In genomic region chr17:38357488-38358123, GRCh38 we compare ENCODE assay signal across 18 cellular contexts. TPM values are rescaled to one million over a fixed set of nuclear protein-coding genes. Genes with fewer than 3 reads are reported as not detected.
A peak's percentile ranks its signal among the peaks of the same experiment; 100 is the strongest.
DNase-seq lines count a peak whose midpoint lies in the region; ATAC-seq lines count a peak whose summit lies in the region.
"Had no signal": no experiment of that assay in that cellular context is flagged by ENCODE, and none has a peak within 500 bp of the region (broad histone marks: within the 10 kb centered on the region; RNA-seq: fewer than 3 reads in every experiment).

No MANE protein-coding gene starts in this region.

- in situ Hi-C loops in GM23248 (cut with MboI), result no loop called here

- H3K27ac ChIP-seq in GM23248 (no peak overlapping the region), skeletal muscle tissue (ENCODE audit: low read depth, low read length) (peak overlapping the region; percentile 50)

- H3K9me3 ChIP-seq in GM23248 (ENCODE audit: low read depth) (no peaks in the 10 kb centered on the region), adipocyte (ENCODE audit: control insufficient read depth, low read length) (no peaks in the 10 kb centered on the region), skeletal muscle tissue (ENCODE audit: control insufficient read depth in 3 of 3, low read length in 3 of 3) (no peaks in the 10 kb centered on the region)

- no peaks in the 10 kb centered on the region for H3K9me2 ChIP-seq in GM23248 (ENCODE audit: insufficient read depth)

- H3K9ac ChIP-seq in GM23248 (no peak overlapping the region), adipocyte (ENCODE audit: low read length) (no peak overlapping the region), skeletal muscle tissue (ENCODE audit: low read depth in 1 of 3, low read length in 3 of 3) (peak overlapping the region in 2 of 3 donors; percentile 7 to 13)

- no peak overlapping the region for H2AFZ ChIP-seq in GM23248

- H3K4me2 ChIP-seq in GM23248 (ENCODE audit: unreplicated experiment), result no peak overlapping the region

- ATAC-seq in HG02798 (IDR thresholded peaks at IDR 0.05; ENCODE audit: poor library complexity, unreplicated experiment), result no peak
- ATAC-seq: activated CD4-positive, alpha-beta T cell treated with anti-CD3 and anti-CD28 coated beads for 36 hours; K562 had no signal

- peaks cover 29% of the 10 kb centered on the region for H3K4me1 ChIP-seq in GM23248 (ENCODE audit: insufficient read depth)
- peaks cover 47% of the 10 kb centered on the region for H3K4me1 ChIP-seq in adipocyte (ENCODE audit: control insufficient read depth, insufficient read depth, low read length)
- H3K4me1 ChIP-seq in skeletal muscle tissue (ENCODE audit: control insufficient read depth in 3 of 3, insufficient read depth in 3 of 3, low read length in 3 of 3), result peaks cover 54 to 67% (median 60%) of the 10 kb centered on the region in 3 donors

- H3K27me3 ChIP-seq in GM23248 (replicated peaks; ENCODE audit: insufficient read depth) (no peaks in the 10 kb centered on the region), adipocyte (replicated peaks; ENCODE audit: control insufficient read depth, insufficient read depth, low read length) (no peaks in the 10 kb centered on the region), skeletal muscle tissue (ENCODE audit: control insufficient read depth in 3 of 3, insufficient read depth in 3 of 3, low read length in 3 of 3) (no peaks in the 10 kb centered on the region)

- H3K36me3 ChIP-seq in GM23248 (ENCODE audit: low read depth), result no peaks in the 10 kb centered on the region
- H3K36me3 ChIP-seq in adipocyte (ENCODE audit: control insufficient read depth, insufficient read depth, low read length, severe bottlenecking), result peaks cover 8% of the 10 kb centered on the region
- no peaks in the 10 kb centered on the region for H3K36me3 ChIP-seq in skeletal muscle tissue (ENCODE audit: control insufficient read depth in 3 of 3, insufficient read depth in 3 of 3, low read length in 3 of 3)

- H3F3A ChIP-seq in GM23248 (ENCODE audit: insufficient read depth), result no peaks in the 10 kb centered on the region

- H3K79me2 ChIP-seq in GM23248 (ENCODE audit: insufficient read depth), result peaks cover 91% of the 10 kb centered on the region

- WGBS in GM23248 (ENCODE audit: low coverage in 1 of 2, low lambda C conversion rate in 2 of 2, missing lambda C conversion rate in 2 of 2), 2 experiments, result 12 to 22% methylated on average over 2 of the region's 2 CpGs

- peaks cover 3% of the 10 kb centered on the region; the same call in 1 of the 2 replicates for H4K20me1 ChIP-seq in GM23248 (ENCODE audit: insufficient read depth)

- peak; percentile 24 for DNase-seq in GM23248
- DNase-seq in adipocyte (ENCODE audit: low read depth), result peak; percentile 20
- peak; percentile 65 for DNase-seq in kidney glomerular epithelial cell (lab: John Stamatoyannopoulos, UW)
- no peak for DNase-seq in DMS53 (lab: John Stamatoyannopoulos, UW)
- DNase-seq in NCI-H1417 (lab: John Stamatoyannopoulos, UW), result no peak
- DNase-seq in stimulated activated CD4-positive, alpha-beta T cell treated with anti-CD3 and anti-CD28 coated beads, Interleukin-2, amount 100 ng/mL, for 48 hours, result no peak
- DNase-seq: activated CD4-positive, alpha-beta T cell treated with anti-CD3 and anti-CD28 coated beads for 36 hours; H9; mammary epithelial cell; NCI-H187 treated with DMSO at 0.1 percent for 48 hours; NCI-H748 treated with DMSO at 0.1 percent for 48 hours; RPMI8226 had no signal

- H3K4me3 ChIP-seq in GM23248, result no peak overlapping the region
- no peak overlapping the region for H3K4me3 ChIP-seq in adipocyte (ENCODE audit: low read length)
- no peak overlapping the region for H3K4me3 ChIP-seq in skeletal muscle tissue (ENCODE audit: low read length in 3 of 3)
- H3K4me3 ChIP-seq: K562 had no signal

RNA-seq across cellular contexts. Expression of gene SOCS7, which starts 6.0 kb away (rescaled TPM):
- 6.8 and 9.9 TPM in 2 replicates for total RNA-seq in GM23248 (2014; rRNA removed; shearing (Covaris generic))
- polyA plus RNA-seq in GM23248 (2016; fragmentation: Nextera tagmentation; extraction: Ambion mirVana), result 1.3 TPM in 2 replicates
- total RNA-seq in skeletal muscle tissue, result 13.0 TPM

RNA-seq across cellular contexts. Expression of gene GPR179, which starts 13.8 kb away (rescaled TPM):
- total RNA-seq in GM23248 (2014; rRNA removed; shearing (Covaris generic)), result not detected in 2 replicates
- not detected in 2 replicates for polyA plus RNA-seq in GM23248 (2016; fragmentation: Nextera tagmentation; extraction: Ambion mirVana)
- not detected for total RNA-seq in skeletal muscle tissue
- total RNA-seq: B cell; epithelial cell of proximal tubule; H9; K562; mammary epithelial cell; T-helper 2 cell treated with Interferon-gamma antibody and Interleukin-4, amounts not matched to agents 100 ng/mL and 5 ng/mL, for 36 hours had no signal
- polyA plus RNA-seq: K562 had no signal

Comparison
In these comparisons a context has a peak if more than half of its experiments do, and no peak if none do; other contexts are left out.
1. DNase-seq: peak in GM23248 (single experiment), adipocyte (single experiment) and kidney glomerular epithelial cell (single experiment); none in DMS53 (single experiment), NCI-H1417 (0 of 3) and stimulated activated CD4-positive, alpha-beta T cell treated with anti-CD3 and anti-CD28 coated beads, Interleukin-2, amount 100 ng/mL, for 48 hours (0 of 2).
2. H3K9ac ChIP-seq: peak in skeletal muscle tissue (2 of 3); none in GM23248 (single experiment) and adipocyte (single experiment).